ENCODE assay signal across 1 cellular context in genomic region chr12:52946797-52947547, GRCh38.
TF ChIP-seq lines count a peak whose summit lies in the region.

No MANE protein-coding gene starts in this region.

TF ChIP-seq in HepG2, 621 proteins besides CTCF, POLR2A, EP300 and RAD21 (continued from another document):
- TF ChIP-seq ARID4A (CRISPR knock-in tag; IDR thresholded peaks at IDR 0.05; ENCODE audit: borderline replicate concordance) (peak; percentile 40; the same call in 1 of the 2 replicates), ZNF564 (CRISPR knock-in tag; IDR thresholded peaks at IDR 0.05) (peak; percentile 24; the same call in 1 of the 2 replicates), ZKSCAN1 (IDR thresholded peaks at IDR 0.05; ENCODE audit: low read length) (0 out of 2 replicates have a peak, but pooled peaks have one; percentile 19), HIC2 (CRISPR knock-in tag; IDR thresholded peaks at IDR 0.05; ENCODE audit: low read depth) (peak; percentile 46; the same call in 1 of the 2 replicates), ETV5 (CRISPR knock-in tag; IDR thresholded peaks at IDR 0.05; ENCODE audit: borderline replicate concordance) (peak; percentile 31; the same call in 1 of the 2 replicates), NFIB (CRISPR knock-in tag; IDR thresholded peaks at IDR 0.05; ENCODE audit: borderline replicate concordance) (no peak), ZNF746 (CRISPR knock-in tag; IDR thresholded peaks at IDR 0.05) (peak; percentile 76; the same call in 1 of the 2 replicates), PITX1 (CRISPR knock-in tag; IDR thresholded peaks at IDR 0.05) (peak; percentile 60; the same call in 1 of the 2 replicates), KLF15 (CRISPR knock-in tag; IDR thresholded peaks at IDR 0.05; ENCODE audit: borderline replicate concordance) (no peak), FOXC1 (CRISPR knock-in tag; IDR thresholded peaks at IDR 0.05; ENCODE audit: borderline replicate concordance) (no peak), E2F2 (CRISPR knock-in tag; IDR thresholded peaks at IDR 0.05; ENCODE audit: borderline replicate concordance) (no peak), HOXA3 (CRISPR knock-in tag; IDR thresholded peaks at IDR 0.05) (peak; percentile 22; the same call in 1 of the 2 replicates), ONECUT2 (CRISPR knock-in tag; IDR thresholded peaks at IDR 0.05) (peak; percentile 88), ZBTB38 (CRISPR knock-in tag; IDR thresholded peaks at IDR 0.05) (no peak), PHF21A (CRISPR knock-in tag; IDR thresholded peaks at IDR 0.05) (0 out of 2 replicates have a peak, but pooled peaks have one; percentile 18), PAXIP1 (CRISPR knock-in tag; conservative IDR thresholded peaks at IDR 0.05) (peak; percentile 81), ASH2L (IDR thresholded peaks at IDR 0.05; ENCODE audit: insufficient read length, low read depth, low read length) (peak; percentile 38), STAT6 (CRISPR knock-in tag; IDR thresholded peaks at IDR 0.05; ENCODE audit: borderline replicate concordance) (0 out of 2 replicates have a peak, but pooled peaks have one; percentile 26), NRL (CRISPR knock-in tag; IDR thresholded peaks at IDR 0.05; ENCODE audit: borderline replicate concordance) (0 out of 2 replicates have a peak, but pooled peaks have one; percentile 24), RORA (CRISPR knock-in tag; IDR thresholded peaks at IDR 0.05) (no peak), ZNF331 (CRISPR knock-in tag; IDR thresholded peaks at IDR 0.05) (no peak), POLR2AphosphoS5 (IDR thresholded peaks at IDR 0.05; ENCODE audit: low read depth, low read length) (peak; percentile 31; the same call in 1 of the 2 replicates), ZNF335 (CRISPR knock-in tag; IDR thresholded peaks at IDR 0.05) (no peak), KDM2A (CRISPR knock-in tag; IDR thresholded peaks at IDR 0.05; ENCODE audit: borderline replicate concordance, low read depth) (peak; percentile 37; the same call in 1 of the 2 replicates), ZBTB20 (CRISPR knock-in tag; IDR thresholded peaks at IDR 0.05; ENCODE audit: borderline replicate concordance, low read depth) (peak; percentile 50; the same call in 1 of the 2 replicates), ISX (CRISPR knock-in tag; conservative IDR thresholded peaks at IDR 0.05) (no peak), ZNF292 (CRISPR knock-in tag; IDR thresholded peaks at IDR 0.05; ENCODE audit: borderline replicate concordance, low read depth) (peak; percentile 58; the same call in 1 of the 2 replicates), FOSL1 (CRISPR knock-in tag; IDR thresholded peaks at IDR 0.05; ENCODE audit: borderline replicate concordance) (no peak), HNF4A (CRISPR knock-in tag; IDR thresholded peaks at IDR 0.05) (peak; percentile 81), FOSL2 (CRISPR knock-in tag; IDR thresholded peaks at IDR 0.05) (peak; percentile 52), PRMT3 (CRISPR knock-in tag; IDR thresholded peaks at IDR 0.05; ENCODE audit: borderline replicate concordance, low read depth) (no peak), ZNF512B (CRISPR knock-in tag; IDR thresholded peaks at IDR 0.05; ENCODE audit: borderline replicate concordance) (0 out of 2 replicates have a peak, but pooled peaks have one; percentile 63), PRDM15 (CRISPR knock-in tag; IDR thresholded peaks at IDR 0.05) (peak; percentile 80), NFKB2 (CRISPR knock-in tag; IDR thresholded peaks at IDR 0.05; ENCODE audit: borderline replicate concordance) (peak; percentile 40; the same call in 1 of the 2 replicates), TCF7 (IDR thresholded peaks at IDR 0.05; ENCODE audit: low read depth) (no peak)
